2 cellular contexts compared by ENCODE assay signal in the genomic region with DNA sequence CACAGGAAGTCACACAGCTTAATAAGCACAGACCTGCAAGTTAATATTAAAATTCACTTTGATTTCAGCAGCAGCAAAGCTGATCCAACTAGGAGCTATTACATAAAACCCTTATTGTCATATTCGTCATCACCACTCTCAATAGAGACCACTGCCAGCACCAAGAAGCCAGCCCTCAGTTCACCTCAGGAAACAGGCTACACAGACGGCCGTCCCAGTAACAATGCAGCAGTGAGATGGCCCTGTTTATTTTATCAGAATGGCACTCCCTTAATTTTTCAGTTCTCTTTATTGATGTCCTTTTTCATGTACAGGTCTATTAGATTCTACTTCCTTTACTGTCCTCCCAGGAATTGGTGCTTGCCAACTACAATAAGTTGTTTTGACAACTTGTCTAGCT.
TF ChIP-seq lines count a peak whose summit lies in the region.

No MANE protein-coding gene starts in this region.

TF ChIP-seq in endothelial cell of umbilical vein, 7 proteins besides CTCF, POLR2A, EP300 and RAD21:
- TF ChIP-seq GATA2 (IDR thresholded peaks at IDR 0.05; ENCODE audit: insufficient read depth, insufficient read length, low read depth, low read length) (no peak), POLR2AphosphoS5 (IDR thresholded peaks at IDR 0.05; ENCODE audit: insufficient read depth, low read depth, low read length) (no peak), JUN (IDR thresholded peaks at IDR 0.05; ENCODE audit: borderline replicate concordance, insufficient read depth, insufficient read length, low read depth) (no peak), FOS (IDR thresholded peaks at IDR 0.05; ENCODE audit: borderline replicate concordance, insufficient read depth, low read length) (no peak), MAX (IDR thresholded peaks at IDR 0.05; ENCODE audit: insufficient read depth, insufficient read length) (no peak), EZH2 (IDR thresholded peaks at IDR 0.05; ENCODE audit: borderline replicate concordance, low read depth, low read length, severe bottlenecking) (no peak), MYC (IDR thresholded peaks at IDR 0.05; ENCODE audit: low read depth, low read length) (no peak)
TF ChIP-seq in endothelial cell of umbilical vein: peak in this region for 0.

TF ChIP-seq in HepG2, 621 proteins besides CTCF, POLR2A, EP300 and RAD21:
- no peak for TF ChIP-seq SOX5 (CRISPR knock-in tag; IDR thresholded peaks at IDR 0.05; ENCODE audit: borderline replicate concordance)
- 0 out of 2 replicates have a peak, but pooled peaks have one; percentile 7 for TF ChIP-seq CREB1 (IDR thresholded peaks at IDR 0.05)
- no peak for TF ChIP-seq CREB1 (CRISPR knock-in tag; IDR thresholded peaks at IDR 0.05)
